Comparison of ENCODE assay signal across 2 cellular contexts in the genomic region with DNA sequence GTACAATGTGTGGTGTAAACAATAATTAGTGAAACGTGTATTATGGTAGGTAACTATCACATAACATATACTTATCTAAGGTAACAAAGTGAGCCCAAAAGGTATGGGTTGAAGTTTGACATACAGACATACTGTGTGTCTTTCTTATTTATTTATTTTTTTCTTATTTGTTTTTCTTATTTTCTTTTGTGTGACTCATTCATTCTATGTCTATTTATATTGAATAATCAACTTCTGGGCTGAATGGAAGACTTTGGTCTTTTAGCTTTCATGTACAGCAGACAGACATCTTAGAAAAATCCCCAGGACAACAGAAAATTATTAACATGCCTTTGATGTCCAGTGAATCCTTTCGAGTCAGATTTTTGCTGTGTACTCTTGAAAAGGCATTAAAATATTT.
A peak's percentile ranks its signal among the peaks of the same experiment; 100 is the strongest.
TF ChIP-seq lines count a peak whose summit lies in the region.

No MANE protein-coding gene starts in this region.

TF ChIP-seq in HepG2, 621 proteins besides CTCF, POLR2A, EP300 and RAD21 (continues in another document):
- TF ChIP-seq GTF2F1 (IDR thresholded peaks at IDR 0.05; ENCODE audit: low read length) (no peak), RAD51 (IDR thresholded peaks at IDR 0.05; ENCODE audit: borderline replicate concordance) (no peak), SALL2 (CRISPR knock-in tag; IDR thresholded peaks at IDR 0.05) (no peak), ZNF275 (CRISPR knock-in tag; IDR thresholded peaks at IDR 0.05; ENCODE audit: borderline replicate concordance) (no peak), ZNF12 (CRISPR knock-in tag; IDR thresholded peaks at IDR 0.05) (no peak), GATAD1 (CRISPR knock-in tag; IDR thresholded peaks at IDR 0.05) (no peak), MAF1 (CRISPR knock-in tag; IDR thresholded peaks at IDR 0.05; ENCODE audit: borderline replicate concordance) (no peak), NR1H2 (CRISPR knock-in tag; IDR thresholded peaks at IDR 0.05; ENCODE audit: borderline replicate concordance, low read depth) (no peak), DR1 (CRISPR knock-in tag; IDR thresholded peaks at IDR 0.05) (no peak), MIXL1 (CRISPR knock-in tag; IDR thresholded peaks at IDR 0.05) (no peak), TBP (CRISPR knock-in tag; IDR thresholded peaks at IDR 0.05) (no peak), SNRNP70 (IDR thresholded peaks at IDR 0.05; ENCODE audit: low read depth, low read length) (no peak), NCOR1 (IDR thresholded peaks at IDR 0.05; ENCODE audit: borderline replicate concordance, low read length) (peak; percentile 54; the same call in 1 of the 2 replicates), PLRG1 (conservative IDR thresholded peaks at IDR 0.05) (no peak), CENPT (CRISPR knock-in tag; IDR thresholded peaks at IDR 0.05; ENCODE audit: low read depth) (no peak), MXD4 (CRISPR knock-in tag; IDR thresholded peaks at IDR 0.05) (no peak), MATR3 (CRISPR knock-in tag; IDR thresholded peaks at IDR 0.05) (no peak), ZNF496 (CRISPR knock-in tag; IDR thresholded peaks at IDR 0.05; ENCODE audit: insufficient replicate concordance) (no peak), RFXAP (CRISPR knock-in tag; IDR thresholded peaks at IDR 0.05; ENCODE audit: borderline replicate concordance) (no peak)
- TF ChIP-seq, protein P1, sequence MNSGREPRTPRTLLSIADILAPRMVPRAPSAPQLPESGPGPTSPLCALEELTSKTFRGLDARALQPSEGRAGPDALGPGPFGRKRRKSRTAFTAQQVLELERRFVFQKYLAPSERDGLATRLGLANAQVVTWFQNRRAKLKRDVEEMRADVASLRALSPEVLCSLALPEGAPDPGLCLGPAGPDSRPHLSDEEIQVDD (CRISPR knock-in tag; IDR thresholded peaks at IDR 0.05; ENCODE audit: borderline replicate concordance): no peak
- TF ChIP-seq, protein P2, sequence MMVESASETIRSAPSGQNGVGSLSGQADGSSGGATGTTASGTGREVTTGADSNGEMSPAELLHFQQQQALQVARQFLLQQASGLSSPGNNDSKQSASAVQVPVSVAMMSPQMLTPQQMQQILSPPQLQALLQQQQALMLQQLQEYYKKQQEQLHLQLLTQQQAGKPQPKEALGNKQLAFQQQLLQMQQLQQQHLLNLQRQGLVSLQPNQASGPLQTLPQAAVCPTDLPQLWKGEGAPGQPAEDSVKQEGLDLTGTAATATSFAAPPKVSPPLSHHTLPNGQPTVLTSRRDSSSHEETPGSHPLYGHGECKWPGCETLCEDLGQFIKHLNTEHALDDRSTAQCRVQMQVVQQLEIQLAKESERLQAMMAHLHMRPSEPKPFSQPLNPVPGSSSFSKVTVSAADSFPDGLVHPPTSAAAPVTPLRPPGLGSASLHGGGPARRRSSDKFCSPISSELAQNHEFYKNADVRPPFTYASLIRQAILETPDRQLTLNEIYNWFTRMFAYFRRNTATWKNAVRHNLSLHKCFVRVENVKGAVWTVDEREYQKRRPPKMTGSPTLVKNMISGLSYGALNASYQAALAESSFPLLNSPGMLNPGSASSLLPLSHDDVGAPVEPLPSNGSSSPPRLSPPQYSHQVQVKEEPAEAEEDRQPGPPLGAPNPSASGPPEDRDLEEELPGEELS (CRISPR knock-in tag; IDR thresholded peaks at IDR 0.05): peak; percentile 26; the same call in 1 of the 2 replicates
- TF ChIP-seq, protein P3, sequence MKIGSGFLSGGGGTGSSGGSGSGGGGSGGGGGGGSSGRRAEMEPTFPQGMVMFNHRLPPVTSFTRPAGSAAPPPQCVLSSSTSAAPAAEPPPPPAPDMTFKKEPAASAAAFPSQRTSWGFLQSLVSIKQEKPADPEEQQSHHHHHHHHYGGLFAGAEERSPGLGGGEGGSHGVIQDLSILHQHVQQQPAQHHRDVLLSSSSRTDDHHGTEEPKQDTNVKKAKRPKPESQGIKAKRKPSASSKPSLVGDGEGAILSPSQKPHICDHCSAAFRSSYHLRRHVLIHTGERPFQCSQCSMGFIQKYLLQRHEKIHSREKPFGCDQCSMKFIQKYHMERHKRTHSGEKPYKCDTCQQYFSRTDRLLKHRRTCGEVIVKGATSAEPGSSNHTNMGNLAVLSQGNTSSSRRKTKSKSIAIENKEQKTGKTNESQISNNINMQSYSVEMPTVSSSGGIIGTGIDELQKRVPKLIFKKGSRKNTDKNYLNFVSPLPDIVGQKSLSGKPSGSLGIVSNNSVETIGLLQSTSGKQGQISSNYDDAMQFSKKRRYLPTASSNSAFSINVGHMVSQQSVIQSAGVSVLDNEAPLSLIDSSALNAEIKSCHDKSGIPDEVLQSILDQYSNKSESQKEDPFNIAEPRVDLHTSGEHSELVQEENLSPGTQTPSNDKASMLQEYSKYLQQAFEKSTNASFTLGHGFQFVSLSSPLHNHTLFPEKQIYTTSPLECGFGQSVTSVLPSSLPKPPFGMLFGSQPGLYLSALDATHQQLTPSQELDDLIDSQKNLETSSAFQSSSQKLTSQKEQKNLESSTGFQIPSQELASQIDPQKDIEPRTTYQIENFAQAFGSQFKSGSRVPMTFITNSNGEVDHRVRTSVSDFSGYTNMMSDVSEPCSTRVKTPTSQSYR (CRISPR knock-in tag; IDR thresholded peaks at IDR 0.05; ENCODE audit: borderline replicate concordance): no peak
- TF ChIP-seq, protein P4, sequence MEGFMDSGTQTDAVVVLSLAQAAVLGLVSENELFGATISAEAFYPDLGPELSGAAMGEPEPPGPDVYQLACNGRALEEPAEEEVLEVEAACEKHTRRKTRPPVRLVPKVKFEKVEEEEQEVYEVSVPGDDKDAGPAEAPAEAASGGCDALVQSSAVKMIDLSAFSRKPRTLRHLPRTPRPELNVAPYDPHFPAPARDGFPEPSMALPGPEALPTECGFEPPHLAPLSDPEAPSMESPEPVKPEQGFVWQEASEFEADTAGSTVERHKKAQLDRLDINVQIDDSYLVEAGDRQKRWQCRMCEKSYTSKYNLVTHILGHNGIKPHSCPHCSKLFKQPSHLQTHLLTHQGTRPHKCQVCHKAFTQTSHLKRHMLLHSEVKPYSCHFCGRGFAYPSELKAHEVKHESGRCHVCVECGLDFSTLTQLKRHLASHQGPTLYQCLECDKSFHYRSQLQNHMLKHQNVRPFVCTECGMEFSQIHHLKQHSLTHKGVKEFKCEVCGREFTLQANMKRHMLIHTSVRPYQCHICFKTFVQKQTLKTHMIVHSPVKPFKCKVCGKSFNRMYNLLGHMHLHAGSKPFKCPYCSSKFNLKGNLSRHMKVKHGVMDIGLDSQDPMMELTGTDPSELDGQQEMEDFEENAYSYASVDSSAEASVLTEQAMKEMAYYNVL (CRISPR knock-in tag; IDR thresholded peaks at IDR 0.05; ENCODE audit: borderline replicate concordance): no peak

TF ChIP-seq in endothelial cell of umbilical vein, 7 proteins besides CTCF, POLR2A, EP300 and RAD21:
- TF ChIP-seq EZH2 (IDR thresholded peaks at IDR 0.05; ENCODE audit: borderline replicate concordance, low read depth, low read length, severe bottlenecking) (no peak), JUN (IDR thresholded peaks at IDR 0.05; ENCODE audit: borderline replicate concordance, insufficient read depth, insufficient read length, low read depth) (no peak), POLR2AphosphoS5 (IDR thresholded peaks at IDR 0.05; ENCODE audit: insufficient read depth, low read depth, low read length) (no peak), GATA2 (IDR thresholded peaks at IDR 0.05; ENCODE audit: insufficient read depth, insufficient read length, low read depth, low read length) (no peak), FOS (IDR thresholded peaks at IDR 0.05; ENCODE audit: borderline replicate concordance, insufficient read depth, low read length) (no peak), MYC (IDR thresholded peaks at IDR 0.05; ENCODE audit: low read depth, low read length) (no peak)
- TF ChIP-seq, protein P5, sequence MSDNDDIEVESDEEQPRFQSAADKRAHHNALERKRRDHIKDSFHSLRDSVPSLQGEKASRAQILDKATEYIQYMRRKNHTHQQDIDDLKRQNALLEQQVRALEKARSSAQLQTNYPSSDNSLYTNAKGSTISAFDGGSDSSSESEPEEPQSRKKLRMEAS (IDR thresholded peaks at IDR 0.05; ENCODE audit: insufficient read depth, insufficient read length): no peak
TF ChIP-seq in endothelial cell of umbilical vein: peak in this region for 0.
